Comparison of ENCODE assay signal across 8 cellular contexts in genomic region chr2:38875576-38876367, GRCh38. TPM values are rescaled to one million over a fixed set of nuclear protein-coding genes. Genes with fewer than 3 reads are reported as not detected.
DNase-seq lines count a peak whose midpoint lies in the region; ATAC-seq and TF ChIP-seq lines count a peak whose summit lies in the region.

A gene with protein sequence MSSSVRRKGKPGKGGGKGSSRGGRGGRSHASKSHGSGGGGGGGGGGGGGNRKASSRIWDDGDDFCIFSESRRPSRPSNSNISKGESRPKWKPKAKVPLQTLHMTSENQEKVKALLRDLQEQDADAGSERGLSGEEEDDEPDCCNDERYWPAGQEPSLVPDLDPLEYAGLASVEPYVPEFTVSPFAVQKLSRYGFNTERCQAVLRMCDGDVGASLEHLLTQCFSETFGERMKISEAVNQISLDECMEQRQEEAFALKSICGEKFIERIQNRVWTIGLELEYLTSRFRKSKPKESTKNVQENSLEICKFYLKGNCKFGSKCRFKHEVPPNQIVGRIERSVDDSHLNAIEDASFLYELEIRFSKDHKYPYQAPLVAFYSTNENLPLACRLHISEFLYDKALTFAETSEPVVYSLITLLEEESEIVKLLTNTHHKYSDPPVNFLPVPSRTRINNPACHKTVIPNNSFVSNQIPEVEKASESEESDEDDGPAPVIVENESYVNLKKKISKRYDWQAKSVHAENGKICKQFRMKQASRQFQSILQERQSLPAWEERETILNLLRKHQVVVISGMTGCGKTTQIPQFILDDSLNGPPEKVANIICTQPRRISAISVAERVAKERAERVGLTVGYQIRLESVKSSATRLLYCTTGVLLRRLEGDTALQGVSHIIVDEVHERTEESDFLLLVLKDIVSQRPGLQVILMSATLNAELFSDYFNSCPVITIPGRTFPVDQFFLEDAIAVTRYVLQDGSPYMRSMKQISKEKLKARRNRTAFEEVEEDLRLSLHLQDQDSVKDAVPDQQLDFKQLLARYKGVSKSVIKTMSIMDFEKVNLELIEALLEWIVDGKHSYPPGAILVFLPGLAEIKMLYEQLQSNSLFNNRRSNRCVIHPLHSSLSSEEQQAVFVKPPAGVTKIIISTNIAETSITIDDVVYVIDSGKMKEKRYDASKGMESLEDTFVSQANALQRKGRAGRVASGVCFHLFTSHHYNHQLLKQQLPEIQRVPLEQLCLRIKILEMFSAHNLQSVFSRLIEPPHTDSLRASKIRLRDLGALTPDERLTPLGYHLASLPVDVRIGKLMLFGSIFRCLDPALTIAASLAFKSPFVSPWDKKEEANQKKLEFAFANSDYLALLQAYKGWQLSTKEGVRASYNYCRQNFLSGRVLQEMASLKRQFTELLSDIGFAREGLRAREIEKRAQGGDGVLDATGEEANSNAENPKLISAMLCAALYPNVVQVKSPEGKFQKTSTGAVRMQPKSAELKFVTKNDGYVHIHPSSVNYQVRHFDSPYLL (N-terminal part only) (minus strand): TSS chr2:38875934. CDS start chr2:38868405, 7,529 bp downstream.
Gene MORN2 (plus strand): TSS chr2:38875976.

- H3K36me3 ChIP-seq in BE2C (no peaks in the 10 kb centered on the region), colonic mucosa (no peaks in the 10 kb centered on the region)

- H3K27me3 Mint-ChIP-seq in activated CD4-positive, alpha-beta T cell treated with anti-CD3 and anti-CD28 coated beads for 36 hours, result no peaks in the 10 kb centered on the region

- H3K4me3 Mint-ChIP-seq in activated CD4-positive, alpha-beta T cell treated with anti-CD3 and anti-CD28 coated beads for 36 hours, result peak within 1 kb of the TSS; percentile 98

- peak; percentile 100 for ATAC-seq in HG03354 (IDR thresholded peaks at IDR 0.05; ENCODE audit: poor library complexity, severe bottlenecking, unreplicated experiment)
- peak; percentile 99 for ATAC-seq in activated CD4-positive, alpha-beta T cell treated with anti-CD3 and anti-CD28 coated beads for 36 hours

- peaks cover 18% of the 10 kb centered on the region for H3K4me1 Mint-ChIP-seq in activated CD4-positive, alpha-beta T cell treated with anti-CD3 and anti-CD28 coated beads for 36 hours

- H3K9ac ChIP-seq in colonic mucosa (ENCODE audit: low read depth in 2 of 2, low read length in 2 of 2), result peak within 1 kb of the TSS; percentile 76 to 79

- DNase-seq in BE2C (peak; percentile 91), NCI-H446 (lab: John Stamatoyannopoulos, UW) (peak; percentile 52 to 74), colonic mucosa (peak; percentile 93), left kidney (ENCODE audit: low read depth, low spot score) (peak; percentile 96)
- peak; percentile 91 for DNase-seq in activated CD4-positive, alpha-beta T cell treated with anti-CD3 and anti-CD28 coated beads for 36 hours
- peak; percentile 66 to 69 for DNase-seq in stimulated activated CD4-positive, alpha-beta T cell treated with anti-CD3 and anti-CD28 coated beads, Interleukin-1b, Interleukin-23, amount 100 ng/mL, for 4 hours (ENCODE audit: low read depth in 2 of 2)

- H3K27ac ChIP-seq in colonic mucosa, result peak within 1 kb of the TSS; percentile 42

- H3K27me3 ChIP-seq in BE2C (no peaks in the 10 kb centered on the region), colonic mucosa (no peaks in the 10 kb centered on the region)

- peak; percentile 66 for TF ChIP-seq POLR2A in GM19099 (IDR thresholded peaks at IDR 0.05; ENCODE audit: extremely low read depth, insufficient read length, low read depth)

- peaks cover 11% of the 10 kb centered on the region for H3K36me3 Mint-ChIP-seq in activated CD4-positive, alpha-beta T cell treated with anti-CD3 and anti-CD28 coated beads for 36 hours (ENCODE audit: low read depth)

- peak within 1 kb of the TSS; percentile 90 for H3K27ac Mint-ChIP-seq in activated CD4-positive, alpha-beta T cell treated with anti-CD3 and anti-CD28 coated beads for 36 hours

- TF ChIP-seq CTCF in BE2C (IDR thresholded peaks at IDR 0.05; ENCODE audit: low read depth, low read length) (no peak), colonic mucosa (IDR thresholded peaks at IDR 0.05) (no peak)

- intact Hi-C loops in activated CD4-positive, alpha-beta T cell treated with anti-CD3 and anti-CD28 coated beads for 36 hours (cut with DNase I, micrococcal nuclease), result loop anchor here (1.0 to 2.0 kb wide), 4 partner anchors 97 to 499 kb away; partner anchors contain the start of genes GEMIN6 (in 2 of the 2), ATL2 (in 1 of the 2) and SOS1 (in 1 of the 2)
- intact Hi-C loops in colonic mucosa (cut with DNase I), result no loop called here

- POLR2A ChIA-PET in activated CD4-positive, alpha-beta T cell treated with anti-CD3 and anti-CD28 coated beads for 36 hours (lab: Charles Lee), result interaction anchor here (0.8 to 1.1 kb wide), 2 partner anchors 105 to 124 kb away, joined by 3 to 9 read pairs; partner anchors contain the start of gene SRSF7

- peaks cover 7% of the 10 kb centered on the region for H3K9me3 Mint-ChIP-seq in activated CD4-positive, alpha-beta T cell treated with anti-CD3 and anti-CD28 coated beads for 36 hours (ENCODE audit: low read depth)

- H3K4me3 ChIP-seq in BE2C (ENCODE audit: low read depth, low read length), result peak within 1 kb of the TSS; percentile 99
- H3K4me3 ChIP-seq in colonic mucosa, result peak within 1 kb of the TSS; percentile 86

- CTCF ChIA-PET in activated CD4-positive, alpha-beta T cell treated with anti-CD3 and anti-CD28 coated beads for 36 hours (lab: Charles Lee), result interaction anchor here (0.5 to 1.3 kb wide), 7 partner anchors 21 to 492 kb away, joined by 3 to 4 read pairs (median 3); no protein-coding TSS in a partner anchor

- no peaks in the 10 kb centered on the region for H3K9me3 ChIP-seq in BE2C
- no peaks in the 10 kb centered on the region for H3K9me3 ChIP-seq in colonic mucosa

- peaks cover 3% of the 10 kb centered on the region; the same call in 1 of the 2 replicates for H3K4me1 ChIP-seq in BE2C
- H3K4me1 ChIP-seq in colonic mucosa, result no peaks in the 10 kb centered on the region

RNA-seq across cellular contexts. Expression of the first gene that starts in this region (rescaled TPM):
- polyA plus RNA-seq in BE2C (2012; ENCODE audit: insufficient read depth, insufficient read length, low read depth), result 21.1 TPM
- 10 to 100 TPM; 14.0 to 20.3 TPM for total RNA-seq in activated CD4-positive, alpha-beta T cell treated with anti-CD3 and anti-CD28 coated beads for 36 hours
- total RNA-seq in colonic mucosa, result 10 to 100 TPM in 1 of 2 donors, 1 to 10 TPM in 1; 7.9 to 14.7 TPM

RNA-seq across cellular contexts. Expression of gene MORN2, which starts in this region (rescaled TPM):
- 7.9 TPM for polyA plus RNA-seq in BE2C (2012; ENCODE audit: insufficient read depth, insufficient read length, low read depth)
- total RNA-seq in activated CD4-positive, alpha-beta T cell treated with anti-CD3 and anti-CD28 coated beads for 36 hours, result 1 to 10 TPM; 6.6 to 7.9 TPM
- 10 to 100 TPM in 1 of 2 donors, 1 to 10 TPM in 1; 9.2 to 11.5 TPM for total RNA-seq in colonic mucosa

Comparison
In these comparisons a context has a peak if more than half of its experiments do, and no peak if none do; other contexts are left out.
1. Peak in every context shown above with its lines: DNase-seq, ATAC-seq, H3K4me3 ChIP-seq and H3K27ac ChIP-seq.